1 cellular context compared by ENCODE assay signal in genomic region chr10:59997807-59998525, GRCh38.
TF ChIP-seq lines count a peak whose summit lies in the region.

No MANE protein-coding gene starts in this region.

TF ChIP-seq in GM23338, 12 proteins besides CTCF, POLR2A, EP300 and RAD21 (continued from another document):
- TF ChIP-seq ZNF462 (CRISPR knock-in tag; IDR thresholded peaks at IDR 0.05) = no peak
- no peak for TF ChIP-seq ZNF331 (CRISPR knock-in tag; IDR thresholded peaks at IDR 0.05; ENCODE audit: low read depth)
- no peak for TF ChIP-seq EZH2 (IDR thresholded peaks at IDR 0.05; ENCODE audit: low read depth, unreplicated experiment)
- TF ChIP-seq REST (IDR thresholded peaks at IDR 0.05; ENCODE audit: unreplicated experiment) = no peak
- no peak for TF ChIP-seq NANOG (IDR thresholded peaks at IDR 0.05; ENCODE audit: borderline replicate concordance)
TF ChIP-seq in GM23338: peak in this region for 0.
